In genomic region chr2:19361325-19361990, GRCh38 we compare ENCODE assay signal across 9 cellular contexts. TPM values are rescaled to one million over a fixed set of nuclear protein-coding genes. Genes with fewer than 3 reads are reported as not detected.
A peak's percentile ranks its signal among the peaks of the same experiment; 100 is the strongest.
DNase-seq lines count a peak whose midpoint lies in the region; ATAC-seq and TF ChIP-seq lines count a peak whose summit lies in the region.
"Had no signal": no experiment of that assay in that cellular context is flagged by ENCODE, and none has a peak within 500 bp of the region (broad histone marks: within the 10 kb centered on the region; RNA-seq: fewer than 3 reads in every experiment).

No MANE protein-coding gene starts in this region.

- H3K36me3 ChIP-seq in duodenal mucosa (ENCODE audit: control insufficient read depth in 1 of 2, insufficient read depth in 2 of 2, low read length in 2 of 2) (no peaks in the 10 kb centered on the region), mucosa of descending colon (ENCODE audit: low read depth) (no peaks in the 10 kb centered on the region), aorta (ENCODE audit: control insufficient read depth in 1 of 2, insufficient read depth in 2 of 2, low read length in 1 of 2) (no peaks in the 10 kb centered on the region)

- H3K4me1 Mint-ChIP-seq in activated naive CD4-positive, alpha-beta T cell treated with anti-CD3 and anti-CD28 coated beads, Interleukin-2, amount 10 ng/mL, durations not matched to agents 7 days and 5 days = peaks cover 40% of the 10 kb centered on the region

- TF ChIP-seq CTCF in mucosa of descending colon (IDR thresholded peaks at IDR 0.05) = no peak

- H3K4me3 ChIP-seq in duodenal mucosa (ENCODE audit: low read depth in 1 of 2, low read length in 2 of 2) (peak overlapping the region; percentile 84 to 95), mucosa of descending colon (no peak overlapping the region), aorta (ENCODE audit: low read length in 2 of 2) (peak overlapping the region; percentile 66 to 88)

- no peaks in the 10 kb centered on the region for H3K9me3 Mint-ChIP-seq in activated naive CD4-positive, alpha-beta T cell treated with anti-CD3 and anti-CD28 coated beads, Interleukin-2, amount 10 ng/mL, durations not matched to agents 7 days and 5 days

- DNase-seq in activated naive CD4-positive, alpha-beta T cell treated with anti-CD3 and anti-CD28 coated beads, Interleukin-2, amount 10 ng/mL, durations not matched to agents 7 days and 5 days = peak; percentile 48
- DNase-seq in activated naive CD4-positive, alpha-beta T cell treated with anti-CD3 and anti-CD28 coated beads, Interleukin-2, amount 50 U/mL, for 16 hours = no peak
- DNase-seq in mucosa of descending colon (peak in 2 of 3 donors; percentile 64 to 65), aorta (peak in 1 of 2 donors; percentile 82), DMS53 treated with DMSO at 0.1 percent for 48 hours (lab: John Stamatoyannopoulos, UW; ENCODE audit: unreplicated experiment) (no peak), CD1c-positive myeloid dendritic cell (ENCODE audit: extremely low spot score) (no peak)

- H3K9ac ChIP-seq in duodenal mucosa (ENCODE audit: low read depth in 1 of 2, low read length in 2 of 2) = peak overlapping the region in 1 of 2 donors; percentile 20

- peaks cover 66 to 80% of the 10 kb centered on the region in 2 donors for H3K27me3 ChIP-seq in duodenal mucosa (ENCODE audit: control insufficient read depth in 1 of 2, insufficient read depth in 2 of 2, low read length in 2 of 2)
- no peaks in the 10 kb centered on the region for H3K27me3 ChIP-seq in aorta (ENCODE audit: control insufficient read depth in 1 of 2, insufficient read depth in 2 of 2, low read length in 1 of 2)

- 3 to 7% methylated on average over 51 of the region's 51 CpGs for WGBS in aorta, 2 donors

- H3K27ac ChIP-seq in duodenal mucosa (ENCODE audit: low read depth, low read length) = no peak overlapping the region
- H3K27ac ChIP-seq in aorta (ENCODE audit: low read depth in 1 of 2, low read length in 2 of 2) = peak overlapping the region; percentile 57 to 82
- H3K27ac ChIP-seq: epithelial cell of prostate had no signal

- H3K27me3 Mint-ChIP-seq in activated naive CD4-positive, alpha-beta T cell treated with anti-CD3 and anti-CD28 coated beads, Interleukin-2, amount 10 ng/mL, durations not matched to agents 7 days and 5 days = peaks cover 97% of the 10 kb centered on the region

- H3K4me1 ChIP-seq in duodenal mucosa (ENCODE audit: control insufficient read depth in 1 of 2, insufficient read depth in 2 of 2, low read length in 2 of 2) (peaks cover 8 to 26% of the 10 kb centered on the region in 2 donors), mucosa of descending colon (ENCODE audit: low read depth) (peaks cover 12% of the 10 kb centered on the region), aorta (ENCODE audit: control insufficient read depth in 1 of 2, insufficient read depth in 2 of 2, low read length in 2 of 2) (no peaks in the 10 kb centered on the region)

- CTCF ChIA-PET in activated naive CD4-positive, alpha-beta T cell treated with anti-CD3 and anti-CD28 coated beads, Interleukin-2, amount 10 ng/mL, durations not matched to agents 7 days and 5 days (lab: Charles Lee) = interaction anchor here (1.2 to 2.0 kb wide), 3 partner anchors 9 to 13 kb away, joined by 3 to 9 read pairs (median 9); no protein-coding TSS in a partner anchor

- H3K36me3 Mint-ChIP-seq in activated naive CD4-positive, alpha-beta T cell treated with anti-CD3 and anti-CD28 coated beads, Interleukin-2, amount 10 ng/mL, durations not matched to agents 7 days and 5 days = peaks cover 2% of the 10 kb centered on the region

- H3K4me3 Mint-ChIP-seq in activated naive CD4-positive, alpha-beta T cell treated with anti-CD3 and anti-CD28 coated beads, Interleukin-2, amount 10 ng/mL, durations not matched to agents 7 days and 5 days = peak overlapping the region; percentile 86

- peak; percentile 34 for ATAC-seq in mucosa of descending colon
- ATAC-seq in aorta (ENCODE audit: low FRiP score) = peak; percentile 28
- no peak for ATAC-seq in GM21619 (IDR thresholded peaks at IDR 0.05; ENCODE audit: unreplicated experiment)

- no peak overlapping the region for H3K27ac Mint-ChIP-seq in activated naive CD4-positive, alpha-beta T cell treated with anti-CD3 and anti-CD28 coated beads, Interleukin-2, amount 10 ng/mL, durations not matched to agents 7 days and 5 days

- no peaks in the 10 kb centered on the region for H3K9me3 ChIP-seq in duodenal mucosa (ENCODE audit: control insufficient read depth in 1 of 2, low read length in 2 of 2)
- H3K9me3 ChIP-seq in mucosa of descending colon = no peaks in the 10 kb centered on the region
- no peaks in the 10 kb centered on the region for H3K9me3 ChIP-seq in aorta (ENCODE audit: control insufficient read depth, low read length)

- intact Hi-C loops in mucosa of descending colon (cut with DNase I, micrococcal nuclease) = loop anchor here (10.0 kb wide), 2 partner anchors 607 to 617 kb away; no protein-coding TSS in a partner anchor
- intact Hi-C loops in aorta (cut with DNase I) = loop anchor here (5.0 kb wide), 6 partner anchors 311 to 844 kb away; no protein-coding TSS in a partner anchor

RNA-seq across cellular contexts. Expression of gene OSR1, which starts 3.0 kb away (rescaled TPM):
- total RNA-seq in mucosa of descending colon (10 to 100 TPM in 1 of 3 donors, 1 to 10 TPM in 1, under 1 TPM in 1; 0.69 to 15.8 (median 8.1) TPM), aorta (10 to 100 TPM; 48.6 to 79.1 TPM)
- polyA plus RNA-seq in aorta = 10 to 100 TPM; 13.1 to 55.1 TPM

Comparison
In these comparisons a context has a peak if more than half of its experiments do, and no peak if none do; other contexts are left out.
1. DNase-seq: peak in activated naive CD4-positive, alpha-beta T cell treated with anti-CD3 and anti-CD28 coated beads, Interleukin-2, amount 10 ng/mL, durations not matched to agents 7 days and 5 days (single experiment) and mucosa of descending colon (2 of 3); none in activated naive CD4-positive, alpha-beta T cell treated with anti-CD3 and anti-CD28 coated beads, Interleukin-2, amount 50 U/mL, for 16 hours (single experiment), DMS53 treated with DMSO at 0.1 percent for 48 hours (single experiment) and CD1c-positive myeloid dendritic cell (single experiment).